Comparison of ENCODE assay signal across 33 cellular contexts in the genomic region with DNA sequence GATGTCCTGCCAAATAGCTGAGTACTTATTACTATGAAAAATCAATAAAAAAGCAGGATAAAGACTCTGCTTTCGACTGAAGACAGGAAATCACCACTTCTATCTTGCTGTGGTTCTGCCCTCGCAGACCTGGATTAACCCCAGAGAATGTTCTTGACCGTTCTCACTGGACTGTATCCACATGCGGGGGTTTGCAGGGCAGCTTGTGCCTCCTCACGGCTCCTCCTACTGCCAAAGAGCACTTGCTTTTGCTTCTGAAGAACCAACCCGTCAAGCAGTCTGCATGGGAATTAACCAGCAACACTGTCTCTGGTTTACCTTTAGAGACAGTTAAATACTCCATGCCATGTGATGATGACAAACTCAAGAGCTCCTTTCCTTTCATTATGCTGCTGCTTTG.
"Had no signal": no experiment of that assay in that cellular context is flagged by ENCODE, and none has a peak within 500 bp of the region (broad histone marks: within the 10 kb centered on the region; RNA-seq: fewer than 3 reads in every experiment).

No MANE protein-coding gene starts in this region.

- H3K36me3 ChIP-seq: brain microvascular endothelial cell, Peyer's patch had no signal

- H3K4me3 ChIP-seq: Peyer's patch had no signal

- DNase-seq: activated B cell treated with CpG ODN at 0.5 μM for 24 hours; activated CD4-positive, alpha-beta memory T cell treated with anti-CD3 and anti-CD28 coated beads for 36 hours; activated CD4-positive, alpha-beta T cell treated with anti-CD3 and anti-CD28 coated beads for 4 hours; activated CD4-positive, alpha-beta T cell treated with anti-CD3 and anti-CD28 coated beads, Interleukin-2, amount 50 U/mL, for 1 hour; activated CD4-positive, CD25-positive, alpha-beta regulatory T cell treated with anti-CD3 and anti-CD28 coated beads, Interleukin-2, amount 50 U/mL, for 72 hours; activated CD8-positive, alpha-beta memory T cell treated with anti-CD3 and anti-CD28 coated beads, Interleukin-2, amount 50 U/mL, for 4 hours; activated gamma-delta T cell treated with Interleukin-2 at 50 U/mL for 16 hours; activated naive CD4-positive, alpha-beta T cell treated with anti-CD3 and anti-CD28 coated beads for 36 hours; activated naive CD8-positive, alpha-beta T cell treated with anti-CD3 and anti-CD28 coated beads, Interleukin-2, amount 50 U/mL, for 24 hours; activated T-cell treated with anti-CD3 and anti-CD28 coated beads for 4 hours; activated T-cell treated with anti-CD3 and anti-CD28 coated beads, Interleukin-2, amount 50 U/mL, for 4 hours; amniotic stem cell; aorta; brain microvascular endothelial cell; NCI-H1105; NCI-H1417 treated with DMSO at 0.1 percent for 48 hours; NCI-H1694; NCI-H1930; NCI-H345; NCI-H526; NCI-H748 treated with DMSO at 0.1 percent for 48 hours; NK-92 treated with Interleukin-12 subunit alpha and Interleukin-12 subunit beta, amount 100 ng/mL, for 24 hours; PC-3; Peyer's patch; SIG-M5; SW 1271; T-helper 1 cell; T-helper 2 cell; T-helper 9 cell had no signal

- H3K9me3 ChIP-seq: Peyer's patch had no signal

- ATAC-seq: activated naive CD8-positive, alpha-beta T cell treated with anti-CD3 and anti-CD28 coated beads, Interleukin-2, amount 50 U/mL, for 24 hours; activated T-cell treated with anti-CD3 and anti-CD28 coated beads, Interleukin-2, amount 50 U/mL, for 4 hours; PC-3; Right ventricle myocardium inferior; SK-N-SH treated with all-trans-retinoic acid at 6 μM for 48 hours had no signal

- H3K27ac ChIP-seq: brain microvascular endothelial cell, Peyer's patch, RWPE1, VCaP had no signal

- H3K4me1 ChIP-seq: Peyer's patch had no signal

- H3K27me3 ChIP-seq: brain microvascular endothelial cell, Peyer's patch had no signal
